1 cellular context compared by ENCODE assay signal in the genomic region with DNA sequence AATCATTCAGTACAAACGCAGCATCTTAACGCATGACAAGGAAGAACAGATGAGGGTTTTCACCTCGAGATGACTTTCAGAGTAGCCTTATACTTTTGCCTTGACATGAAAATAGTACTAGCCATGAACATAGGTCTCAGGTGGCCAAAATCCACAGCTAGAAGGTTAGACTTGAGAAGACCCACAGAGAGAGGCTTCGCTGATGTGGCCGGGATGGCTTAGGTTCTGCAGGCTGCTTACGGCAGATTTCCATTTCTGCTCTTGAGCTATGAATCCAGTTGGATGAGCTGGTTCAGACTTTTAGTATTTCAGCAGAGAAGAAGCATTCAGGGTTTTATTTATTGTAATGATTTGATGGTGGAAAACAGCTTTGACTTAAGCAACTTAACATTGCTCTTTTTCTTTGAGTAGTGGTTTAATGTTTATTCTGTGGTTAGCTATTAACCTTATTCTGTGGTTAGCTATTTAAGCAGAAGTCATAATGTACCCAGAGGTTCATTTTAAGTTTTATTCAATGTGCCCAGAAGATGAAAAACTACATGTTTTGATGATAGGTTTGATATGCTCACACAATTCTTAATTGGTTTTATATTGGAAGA.
TF ChIP-seq lines count a peak whose summit lies in the region.

No MANE protein-coding gene starts in this region.

TF ChIP-seq in HepG2, 621 proteins besides CTCF, POLR2A, EP300 and RAD21:
- no peak for TF ChIP-seq ZNF235 (CRISPR knock-in tag; IDR thresholded peaks at IDR 0.05; ENCODE audit: borderline replicate concordance)
- TF ChIP-seq, protein P1, sequence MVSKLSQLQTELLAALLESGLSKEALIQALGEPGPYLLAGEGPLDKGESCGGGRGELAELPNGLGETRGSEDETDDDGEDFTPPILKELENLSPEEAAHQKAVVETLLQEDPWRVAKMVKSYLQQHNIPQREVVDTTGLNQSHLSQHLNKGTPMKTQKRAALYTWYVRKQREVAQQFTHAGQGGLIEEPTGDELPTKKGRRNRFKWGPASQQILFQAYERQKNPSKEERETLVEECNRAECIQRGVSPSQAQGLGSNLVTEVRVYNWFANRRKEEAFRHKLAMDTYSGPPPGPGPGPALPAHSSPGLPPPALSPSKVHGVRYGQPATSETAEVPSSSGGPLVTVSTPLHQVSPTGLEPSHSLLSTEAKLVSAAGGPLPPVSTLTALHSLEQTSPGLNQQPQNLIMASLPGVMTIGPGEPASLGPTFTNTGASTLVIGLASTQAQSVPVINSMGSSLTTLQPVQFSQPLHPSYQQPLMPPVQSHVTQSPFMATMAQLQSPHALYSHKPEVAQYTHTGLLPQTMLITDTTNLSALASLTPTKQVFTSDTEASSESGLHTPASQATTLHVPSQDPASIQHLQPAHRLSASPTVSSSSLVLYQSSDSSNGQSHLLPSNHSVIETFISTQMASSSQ (IDR thresholded peaks at IDR 0.05; ENCODE audit: low read depth): 0 out of 2 replicates have a peak, but pooled peaks have one; percentile 44
- TF ChIP-seq, protein P1 (CRISPR knock-in tag; IDR thresholded peaks at IDR 0.05; ENCODE audit: borderline replicate concordance): no peak; the same call in 1 of the 2 replicates
TF ChIP-seq in HepG2: peak in this region for 1.
